16 cellular contexts compared by ENCODE assay signal in genomic region chr2:173997779-173998178, GRCh38. TPM values are rescaled to one million over a fixed set of nuclear protein-coding genes. Genes with fewer than 3 reads are reported as not detected.
A peak's percentile ranks its signal among the peaks of the same experiment; 100 is the strongest.
DNase-seq lines count a peak whose midpoint lies in the region; ATAC-seq, FAIRE-seq and TF ChIP-seq lines count a peak whose summit lies in the region.
"Had no signal": no experiment of that assay in that cellular context is flagged by ENCODE, and none has a peak within 500 bp of the region (broad histone marks: within the 10 kb centered on the region; RNA-seq: fewer than 3 reads in every experiment).

No MANE protein-coding gene starts in this region.

- H3K4me3 ChIP-seq in BLaER1, result no peak overlapping the region
- H3K4me3 ChIP-seq in esophagus squamous epithelium, result no peak overlapping the region
- H3K4me3 ChIP-seq in pancreas, result no peak overlapping the region
- H3K4me3 ChIP-seq: dorsolateral prefrontal cortex, GM12878 had no signal

- H3K9ac ChIP-seq in BLaER1, result no peak overlapping the region

- H3K36me3 ChIP-seq in BLaER1 (no peaks in the 10 kb centered on the region), esophagus squamous epithelium (no peaks in the 10 kb centered on the region), pancreas (no peaks in the 10 kb centered on the region)

- no peaks in the 10 kb centered on the region for H4K20me1 ChIP-seq in BLaER1

- ATAC-seq in pancreas, result peak; percentile 54 to 71 (median 55)

- H3K4me1 ChIP-seq in BLaER1 (peaks cover 10% of the 10 kb centered on the region; the same call in 1 of the 2 replicates), esophagus squamous epithelium (peaks cover 3 to 32% (median 14%) of the 10 kb centered on the region in 3 donors), pancreas (peaks cover 6 to 23% (median 8%) of the 10 kb centered on the region in 3 donors)

- H3K9me3 ChIP-seq in BLaER1 (no peaks in the 10 kb centered on the region), esophagus squamous epithelium (no peaks in the 10 kb centered on the region), pancreas (no peaks in the 10 kb centered on the region)

- no peak overlapping the region for H3K27ac ChIP-seq in BLaER1
- H3K27ac ChIP-seq in esophagus squamous epithelium, result peak overlapping the region; percentile 0 to 65 (median 43)
- peak overlapping the region in 2 of 4 donors; percentile 3 to 37 for H3K27ac ChIP-seq in pancreas

- no peak for TF ChIP-seq POLR2A in esophagus squamous epithelium (IDR thresholded peaks at IDR 0.05)
- TF ChIP-seq POLR2A in GM12892 (IDR thresholded peaks at IDR 0.05; ENCODE audit: low read depth, low read length), result no peak

- no peaks in the 10 kb centered on the region for H3K27me3 ChIP-seq in BLaER1
- H3K27me3 ChIP-seq in esophagus squamous epithelium, result no peaks in the 10 kb centered on the region
- no peaks in the 10 kb centered on the region for H3K27me3 ChIP-seq in pancreas

- no peak for TF ChIP-seq CTCF in esophagus squamous epithelium (IDR thresholded peaks at IDR 0.05)
- TF ChIP-seq CTCF in pancreas (IDR thresholded peaks at IDR 0.05), result no peak

- DNase-seq in NCI-H2029 treated with DMSO at 0.1 percent for 48 hours (lab: John Stamatoyannopoulos, UW) (peak; percentile 34), esophagus squamous epithelium (lab: John Stamatoyannopoulos, UW) (no peak), pancreas (peak in 2 of 6 donors; percentile 50 to 59), GM12892 (ENCODE audit: insufficient read length) (no peak), DMS153 (lab: John Stamatoyannopoulos, UW) (no peak), iPS-NIHi7 (ENCODE audit: extremely low spot score) (no peak)
- DNase-seq in NK-92 treated with Interleukin-12 subunit alpha and Interleukin-12 subunit beta, amount 100 ng/mL, for 24 hours (lab: John Stamatoyannopoulos, UW), result no peak
- DNase-seq: DMS53; GOT3; NCI-H1048; stimulated activated CD4-positive, alpha-beta T cell treated with anti-CD3 and anti-CD28 coated beads, Interleukin-12 subunit alpha, Interleukin-12 subunit beta, amount 100 ng/mL, for 4 hours had no signal

- FAIRE-seq in pancreas (lab: Jason Lieb, UNC) (no peak), GM12892 (lab: Jason Lieb, UNC) (no peak)
- FAIRE-seq: GM19239, kidney had no signal

- H3K4me2 ChIP-seq in BLaER1, result peak overlapping the region; percentile 12; the same call in 1 of the 2 replicates

- intact Hi-C loops in esophagus squamous epithelium (cut with DNase I) (no loop called here), pancreas (cut with DNase I) (no loop called here)

- WGBS in esophagus squamous epithelium, 2 donors, result 57 to 59% methylated on average over 2 of the region's 2 CpGs
- WGBS in pancreas, 2 donors, result 18 to 23% methylated on average over 2 of the region's 2 CpGs

RNA-seq across cellular contexts. Expression of gene SP3, which starts 32.6 kb away (rescaled TPM):
- total RNA-seq in esophagus squamous epithelium (10 to 100 TPM; 41.3 to 97.8 (median 67.6) TPM), pancreas (10 to 100 TPM; 21.1 to 48.0 (median 29.0) TPM)
- polyA plus RNA-seq in pancreas, result 10 to 100 TPM in 1 of 2 donors, 1 to 10 TPM in 1; 5.6 to 16.6 TPM
- polyA plus RNA-seq in GM12892 (2012; ENCODE audit: missing spikeins), result 36.5 TPM
